Comparison of ENCODE assay signal across 2 cellular contexts in the genomic region with DNA sequence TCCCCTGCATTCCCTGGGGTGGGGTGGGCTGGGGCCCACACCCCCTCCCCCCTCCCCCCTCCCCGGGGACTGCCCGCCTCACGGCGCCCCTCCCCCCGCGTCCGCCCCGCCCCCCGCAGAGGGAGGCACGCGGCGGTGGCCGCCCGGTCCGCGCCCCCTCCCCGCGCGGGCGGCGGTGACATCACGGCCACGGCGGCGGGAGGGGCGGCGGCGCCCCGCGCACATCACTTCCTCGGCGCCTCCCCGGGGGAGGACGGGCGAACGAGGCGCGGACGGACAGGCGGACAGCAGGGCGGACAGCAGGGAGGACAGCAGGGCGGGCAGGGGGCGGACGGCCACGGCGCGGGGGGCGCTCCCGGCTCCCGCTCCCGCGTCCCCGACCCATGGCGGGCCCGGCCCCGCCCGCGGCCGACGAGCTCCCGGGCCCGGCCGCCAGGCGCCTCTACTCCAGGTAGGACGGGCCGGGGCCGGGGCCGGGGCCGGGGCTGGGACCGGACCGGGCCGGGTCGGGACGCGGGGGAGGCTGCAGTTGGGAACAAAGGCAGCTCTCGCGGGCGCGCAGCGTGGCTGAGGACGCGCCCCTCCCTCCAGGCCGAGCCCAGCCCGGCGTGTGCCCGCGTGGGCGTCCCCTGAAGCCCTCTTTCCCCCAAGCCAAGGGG.
TF ChIP-seq lines count a peak whose summit lies in the region.

A gene with protein sequence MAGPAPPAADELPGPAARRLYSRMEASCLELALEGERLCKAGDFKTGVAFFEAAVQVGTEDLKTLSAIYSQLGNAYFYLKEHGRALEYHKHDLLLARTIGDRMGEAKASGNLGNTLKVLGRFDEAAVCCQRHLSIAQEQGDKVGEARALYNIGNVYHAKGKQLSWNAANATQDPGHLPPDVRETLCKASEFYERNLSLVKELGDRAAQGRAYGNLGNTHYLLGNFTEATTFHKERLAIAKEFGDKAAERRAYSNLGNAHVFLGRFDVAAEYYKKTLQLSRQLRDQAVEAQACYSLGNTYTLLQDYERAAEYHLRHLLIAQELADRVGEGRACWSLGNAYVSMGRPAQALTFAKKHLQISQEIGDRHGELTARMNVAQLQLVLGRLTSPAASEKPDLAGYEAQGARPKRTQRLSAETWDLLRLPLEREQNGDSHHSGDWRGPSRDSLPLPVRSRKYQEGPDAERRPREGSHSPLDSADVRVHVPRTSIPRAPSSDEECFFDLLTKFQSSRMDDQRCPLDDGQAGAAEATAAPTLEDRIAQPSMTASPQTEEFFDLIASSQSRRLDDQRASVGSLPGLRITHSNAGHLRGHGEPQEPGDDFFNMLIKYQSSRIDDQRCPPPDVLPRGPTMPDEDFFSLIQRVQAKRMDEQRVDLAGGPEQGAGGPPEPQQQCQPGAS (plus strand): TSS at position 227 of the 659 bp plus-strand sequence. CDS start 157 bp downstream, at position 384.

TF ChIP-seq in SK-N-SH treated with all-trans-retinoic acid at 6 μM for 48 hours, 23 proteins besides CTCF, POLR2A, EP300 and RAD21:
- TF ChIP-seq SNAI2 (CRISPR knock-in tag; IDR thresholded peaks at IDR 0.05) (no peak), ZC3H10 (CRISPR knock-in tag; IDR thresholded peaks at IDR 0.05) (no peak), OSR1 (CRISPR knock-in tag; IDR thresholded peaks at IDR 0.05) (no peak), PATZ1 (CRISPR knock-in tag; IDR thresholded peaks at IDR 0.05; ENCODE audit: borderline replicate concordance) (no peak), RARB (CRISPR knock-in tag; IDR thresholded peaks at IDR 0.05) (no peak), CSDC2 (CRISPR knock-in tag; IDR thresholded peaks at IDR 0.05) (no peak)

TF ChIP-seq in K562, 482 proteins besides CTCF, POLR2A, EP300 and RAD21 (continues in another document):
- TF ChIP-seq MYC (IDR thresholded peaks at IDR 0.05; ENCODE audit: low read depth, low read length) (peak; percentile 22; the same call in 1 of the 2 replicates), MYC (CRISPR knock-in tag; IDR thresholded peaks at IDR 0.05; ENCODE audit: borderline replicate concordance, low read depth) (no peak), CCNT2 (IDR thresholded peaks at IDR 0.05; ENCODE audit: borderline replicate concordance, extremely low read depth, insufficient read length, low read depth, low read length) (peak; percentile 50), SIN3B (IDR thresholded peaks at IDR 0.05; ENCODE audit: low read depth) (peak; percentile 49; the same call in 1 of the 2 replicates), KDM5B (IDR thresholded peaks at IDR 0.05; ENCODE audit: insufficient replicate concordance, low read depth, low read length) (peak; percentile 5), ETS1 (conservative IDR thresholded peaks at IDR 0.05; ENCODE audit: control insufficient read depth, low read depth, low read length) (peak; percentile 45; the same call in 1 of the 2 replicates), ZBTB12 (CRISPR knock-in tag; IDR thresholded peaks at IDR 0.05) (peak; percentile 37; the same call in 1 of the 2 replicates), YY1 (IDR thresholded peaks at IDR 0.05; ENCODE audit: borderline replicate concordance in 1 of 3, control insufficient read depth in 1 of 3, extremely low read depth in 1 of 3, insufficient read depth in 3 of 3, insufficient read length in 1 of 3, insufficient replicate concordance in 2 of 3, low read depth in 1 of 3, low read length in 2 of 3) (peak in 2 of 3 experiments; percentile 36 to 48), CREB3L1 (IDR thresholded peaks at IDR 0.05; ENCODE audit: borderline replicate concordance, low read depth) (peak; percentile 46; the same call in 1 of the 2 replicates), MAZ (CRISPR knock-in tag; conservative IDR thresholded peaks at IDR 0.05 in 1 of 2, IDR thresholded peaks at IDR 0.05 in 1 of 2) (peak; percentile 59 to 88; a peak in 2 of 4 replicates), CREM (IDR thresholded peaks at IDR 0.05; ENCODE audit: low read depth) (peak; percentile 91), RBFOX2 (IDR thresholded peaks at IDR 0.05; ENCODE audit: low read depth, low read length) (peak; percentile 56), EGR1 (conservative IDR thresholded peaks at IDR 0.05) (peak; percentile 46; the same call in 1 of the 2 replicates), RB1 (IDR thresholded peaks at IDR 0.05; ENCODE audit: low read depth) (peak; percentile 90), HCFC1 (IDR thresholded peaks at IDR 0.05; ENCODE audit: low read depth, low read length) (peak; percentile 10; the same call in 1 of the 2 replicates), TAF1 (IDR thresholded peaks at IDR 0.05; ENCODE audit: control insufficient read depth, extremely low read depth, insufficient read depth, low read length, severe bottlenecking) (peak; percentile 20), ZNF239 (CRISPR knock-in tag; IDR thresholded peaks at IDR 0.05) (no peak), ARID4B (CRISPR knock-in tag; IDR thresholded peaks at IDR 0.05) (peak; percentile 49; the same call in 1 of the 2 replicates), GABPA (tag; conservative IDR thresholded peaks at IDR 0.05; ENCODE audit: low read depth) (peak; percentile 71), PHF8 (IDR thresholded peaks at IDR 0.05; ENCODE audit: borderline replicate concordance, low read length) (peak; percentile 63; the same call in 1 of the 2 replicates), ATF7 (IDR thresholded peaks at IDR 0.05) (peak; percentile 71; the same call in 1 of the 2 replicates), PREB (CRISPR knock-in tag; IDR thresholded peaks at IDR 0.05) (no peak), ZNF263 (CRISPR knock-in tag; IDR thresholded peaks at IDR 0.05; ENCODE audit: borderline replicate concordance) (peak; percentile 75; the same call in 1 of the 2 replicates), ZNF766 (CRISPR knock-in tag; conservative IDR thresholded peaks at IDR 0.05) (0 out of 2 replicates have a peak, but pooled peaks have one; percentile 19), SIN3A (IDR thresholded peaks at IDR 0.05; ENCODE audit: borderline replicate concordance in 2 of 2, control insufficient read depth in 1 of 2, low read depth in 2 of 2, low read length in 2 of 2) (peak in 1 of 2 experiments; percentile 62; a peak in 1 of 4 replicates), ZZZ3 (IDR thresholded peaks at IDR 0.05) (no peak), POU5F1 (IDR thresholded peaks at IDR 0.05; ENCODE audit: borderline replicate concordance, low read depth, low read length, partially characterized antibody) (no peak), SPI1 (IDR thresholded peaks at IDR 0.05; ENCODE audit: borderline replicate concordance, low read depth, low read length) (peak; percentile 39; the same call in 1 of the 2 replicates)
- TF ChIP-seq, protein P1, sequence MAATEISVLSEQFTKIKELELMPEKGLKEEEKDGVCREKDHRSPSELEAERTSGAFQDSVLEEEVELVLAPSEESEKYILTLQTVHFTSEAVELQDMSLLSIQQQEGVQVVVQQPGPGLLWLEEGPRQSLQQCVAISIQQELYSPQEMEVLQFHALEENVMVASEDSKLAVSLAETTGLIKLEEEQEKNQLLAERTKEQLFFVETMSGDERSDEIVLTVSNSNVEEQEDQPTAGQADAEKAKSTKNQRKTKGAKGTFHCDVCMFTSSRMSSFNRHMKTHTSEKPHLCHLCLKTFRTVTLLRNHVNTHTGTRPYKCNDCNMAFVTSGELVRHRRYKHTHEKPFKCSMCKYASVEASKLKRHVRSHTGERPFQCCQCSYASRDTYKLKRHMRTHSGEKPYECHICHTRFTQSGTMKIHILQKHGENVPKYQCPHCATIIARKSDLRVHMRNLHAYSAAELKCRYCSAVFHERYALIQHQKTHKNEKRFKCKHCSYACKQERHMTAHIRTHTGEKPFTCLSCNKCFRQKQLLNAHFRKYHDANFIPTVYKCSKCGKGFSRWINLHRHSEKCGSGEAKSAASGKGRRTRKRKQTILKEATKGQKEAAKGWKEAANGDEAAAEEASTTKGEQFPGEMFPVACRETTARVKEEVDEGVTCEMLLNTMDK (IDR thresholded peaks at IDR 0.05; ENCODE audit: borderline replicate concordance, insufficient read depth, low read depth, low read length, poor library complexity, severe bottlenecking) = no peak
- TF ChIP-seq, protein P2, sequence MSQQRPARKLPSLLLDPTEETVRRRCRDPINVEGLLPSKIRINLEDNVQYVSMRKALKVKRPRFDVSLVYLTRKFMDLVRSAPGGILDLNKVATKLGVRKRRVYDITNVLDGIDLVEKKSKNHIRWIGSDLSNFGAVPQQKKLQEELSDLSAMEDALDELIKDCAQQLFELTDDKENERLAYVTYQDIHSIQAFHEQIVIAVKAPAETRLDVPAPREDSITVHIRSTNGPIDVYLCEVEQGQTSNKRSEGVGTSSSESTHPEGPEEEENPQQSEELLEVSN (IDR thresholded peaks at IDR 0.05; ENCODE audit: borderline replicate concordance in 1 of 2, extremely low read depth in 1 of 2, insufficient read depth in 1 of 2, insufficient read length in 1 of 2, low read depth in 1 of 2, low read length in 1 of 2, poor library complexity in 1 of 2, severe bottlenecking in 1 of 2) = peak in 1 of 2 experiments; percentile 79
- TF ChIP-seq, protein P3, sequence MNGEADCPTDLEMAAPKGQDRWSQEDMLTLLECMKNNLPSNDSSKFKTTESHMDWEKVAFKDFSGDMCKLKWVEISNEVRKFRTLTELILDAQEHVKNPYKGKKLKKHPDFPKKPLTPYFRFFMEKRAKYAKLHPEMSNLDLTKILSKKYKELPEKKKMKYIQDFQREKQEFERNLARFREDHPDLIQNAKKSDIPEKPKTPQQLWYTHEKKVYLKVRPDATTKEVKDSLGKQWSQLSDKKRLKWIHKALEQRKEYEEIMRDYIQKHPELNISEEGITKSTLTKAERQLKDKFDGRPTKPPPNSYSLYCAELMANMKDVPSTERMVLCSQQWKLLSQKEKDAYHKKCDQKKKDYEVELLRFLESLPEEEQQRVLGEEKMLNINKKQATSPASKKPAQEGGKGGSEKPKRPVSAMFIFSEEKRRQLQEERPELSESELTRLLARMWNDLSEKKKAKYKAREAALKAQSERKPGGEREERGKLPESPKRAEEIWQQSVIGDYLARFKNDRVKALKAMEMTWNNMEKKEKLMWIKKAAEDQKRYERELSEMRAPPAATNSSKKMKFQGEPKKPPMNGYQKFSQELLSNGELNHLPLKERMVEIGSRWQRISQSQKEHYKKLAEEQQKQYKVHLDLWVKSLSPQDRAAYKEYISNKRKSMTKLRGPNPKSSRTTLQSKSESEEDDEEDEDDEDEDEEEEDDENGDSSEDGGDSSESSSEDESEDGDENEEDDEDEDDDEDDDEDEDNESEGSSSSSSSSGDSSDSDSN (IDR thresholded peaks at IDR 0.05; ENCODE audit: borderline replicate concordance in 1 of 2, low read depth in 2 of 2, low read length in 2 of 2) = 0 out of 4 replicates have a peak, but pooled peaks of 1 of the 2 experiments have one; percentile 34
